1 cellular context compared by ENCODE assay signal in genomic region chr1:20194770-20195463, GRCh38.
TF ChIP-seq lines count a peak whose summit lies in the region.

No MANE protein-coding gene starts in this region.

TF ChIP-seq in K562, 482 proteins besides CTCF, POLR2A, EP300 and RAD21 (continued from another document and continues in another):
- TF ChIP-seq MEF2D (tag; conservative IDR thresholded peaks at IDR 0.05; ENCODE audit: low read depth) (0 out of 2 replicates have a peak, but pooled peaks have one; percentile 54), CTBP1 (IDR thresholded peaks at IDR 0.05; ENCODE audit: borderline replicate concordance) (peak; percentile 39; the same call in 1 of the 2 replicates), ZBTB11 (CRISPR knock-in tag; IDR thresholded peaks at IDR 0.05) (0 out of 6 replicates have a peak, but pooled peaks of 1 of the 3 experiments have one; percentile 32), STAT5A (IDR thresholded peaks at IDR 0.05; ENCODE audit: borderline replicate concordance, low read length) (no peak), CXXC5 (CRISPR knock-in tag; IDR thresholded peaks at IDR 0.05) (0 out of 2 replicates have a peak, but pooled peaks have one; percentile 26), HLTF (IDR thresholded peaks at IDR 0.05) (no peak), TSHZ1 (CRISPR knock-in tag; IDR thresholded peaks at IDR 0.05) (no peak), EHMT2 (IDR thresholded peaks at IDR 0.05) (peak; percentile 69; the same call in 1 of the 2 replicates), L3MBTL2 (IDR thresholded peaks at IDR 0.05) (peak; percentile 43; the same call in 1 of the 2 replicates), MAZ (CRISPR knock-in tag; conservative IDR thresholded peaks at IDR 0.05 in 1 of 2, IDR thresholded peaks at IDR 0.05 in 1 of 2) (peak in 1 of 2 experiments; percentile 42; a peak in 1 of 4 replicates), ZNF324 (CRISPR knock-in tag; IDR thresholded peaks at IDR 0.05) (no peak), THRB (CRISPR knock-in tag; conservative IDR thresholded peaks at IDR 0.05) (0 out of 2 replicates have a peak, but pooled peaks have one; percentile 46), TBL1XR1 (IDR thresholded peaks at IDR 0.05; ENCODE audit: low read length in 2 of 2) (no peak; a peak in 1 of 4 replicates), NEUROD1 (IDR thresholded peaks at IDR 0.05; ENCODE audit: borderline replicate concordance, low read depth, low read length, partially characterized antibody) (no peak), PML (IDR thresholded peaks at IDR 0.05; ENCODE audit: low read length) (peak; percentile 31; the same call in 1 of the 2 replicates), ARNT (IDR thresholded peaks at IDR 0.05) (0 out of 4 replicates have a peak, but pooled peaks of 1 of the 2 experiments have one; percentile 56), HCFC1 (IDR thresholded peaks at IDR 0.05; ENCODE audit: low read depth, low read length) (0 out of 2 replicates have a peak, but pooled peaks have one; percentile 15), MEIS2 (IDR thresholded peaks at IDR 0.05; ENCODE audit: partially characterized antibody) (peak; percentile 4), E2F3 (CRISPR knock-in tag; IDR thresholded peaks at IDR 0.05) (no peak), NFYB (IDR thresholded peaks at IDR 0.05; ENCODE audit: extremely low read depth, insufficient read length) (no peak), MEF2A (IDR thresholded peaks at IDR 0.05; ENCODE audit: control insufficient read depth, low read depth, low read length) (0 out of 2 replicates have a peak, but pooled peaks have one; percentile 1), RAD51 (IDR thresholded peaks at IDR 0.05; ENCODE audit: borderline replicate concordance, low read depth) (no peak), SMARCC2 (IDR thresholded peaks at IDR 0.05; ENCODE audit: low read depth) (no peak), E2F5 (CRISPR knock-in tag; IDR thresholded peaks at IDR 0.05) (no peak), SREBF1 (IDR thresholded peaks at IDR 0.05; ENCODE audit: borderline replicate concordance, low read depth, low read length) (no peak), POU5F1 (IDR thresholded peaks at IDR 0.05; ENCODE audit: borderline replicate concordance, low read depth, low read length, partially characterized antibody) (no peak), MTA3 (IDR thresholded peaks at IDR 0.05; ENCODE audit: borderline replicate concordance) (0 out of 2 replicates have a peak, but pooled peaks have one; percentile 41), MNT (conservative IDR thresholded peaks at IDR 0.05) (0 out of 4 replicates have a peak, but pooled peaks of 1 of the 2 experiments have one; percentile 17), ZNF592 (IDR thresholded peaks at IDR 0.05) (peak; percentile 89), ZNF24 (IDR thresholded peaks at IDR 0.05) (0 out of 2 replicates have a peak, but pooled peaks have one; percentile 56), SRF (CRISPR knock-in tag; IDR thresholded peaks at IDR 0.05) (0 out of 4 replicates have a peak, but pooled peaks of 1 of the 2 experiments have one; percentile 5), SIN3A (IDR thresholded peaks at IDR 0.05; ENCODE audit: borderline replicate concordance in 2 of 2, control insufficient read depth in 1 of 2, low read depth in 2 of 2, low read length in 2 of 2) (0 out of 4 replicates have a peak, but pooled peaks of 1 of the 2 experiments have one; percentile 32), RCOR1 (IDR thresholded peaks at IDR 0.05; ENCODE audit: borderline replicate concordance in 1 of 2, low read depth in 2 of 2, low read length in 2 of 2) (peak in 1 of 2 experiments; percentile 65; a peak in 1 of 4 replicates)
